18 cellular contexts compared by ENCODE assay signal in the genomic region with DNA sequence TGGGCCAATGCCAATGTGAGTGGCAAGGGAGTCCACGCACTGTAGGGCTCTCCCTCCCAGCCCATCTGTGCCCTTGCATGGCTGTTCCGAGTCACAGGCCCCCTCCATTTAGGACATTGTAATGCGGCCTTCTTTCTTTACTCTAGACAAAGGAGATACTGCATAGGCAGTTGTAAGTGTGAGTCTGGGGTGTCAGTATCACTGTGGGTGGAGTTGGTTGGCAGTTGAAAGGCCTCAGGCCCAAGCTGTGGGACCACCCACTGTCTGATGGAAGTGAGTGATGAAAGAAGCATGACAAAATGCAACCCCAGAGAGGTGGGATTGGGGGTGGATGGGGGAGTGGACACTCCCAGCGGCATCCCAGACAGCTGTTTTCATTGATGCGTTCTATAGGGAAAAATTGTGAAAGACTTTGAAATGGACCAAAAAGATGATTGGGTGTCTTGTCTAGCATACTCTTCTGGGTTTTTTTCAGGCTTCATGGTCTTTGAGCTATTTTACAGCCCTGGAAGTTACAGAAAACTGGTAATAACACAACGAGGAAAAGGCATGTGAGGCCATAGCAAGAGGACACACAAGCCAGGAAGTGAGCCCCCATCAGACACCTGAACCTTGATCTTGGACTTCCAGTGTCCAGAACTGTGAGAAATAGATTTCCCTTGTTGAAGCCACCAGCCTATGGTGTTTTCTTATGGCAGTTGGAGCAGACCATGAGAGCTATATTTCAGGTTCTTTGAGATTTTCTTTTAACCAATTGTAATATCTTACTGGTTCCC.
"Had no signal": no experiment of that assay in that cellular context is flagged by ENCODE, and none has a peak within 500 bp of the region (broad histone marks: within the 10 kb centered on the region; RNA-seq: fewer than 3 reads in every experiment).

No MANE protein-coding gene starts in this region.

- DNase-seq: activated CD4-positive, alpha-beta T cell treated with anti-CD3 and anti-CD28 coated beads for 36 hours; activated CD8-positive, alpha-beta memory T cell treated with anti-CD3 and anti-CD28 coated beads, Interleukin-2, amount 10 ng/mL, durations not matched to agents 7 days and 5 days; activated T-cell treated with anti-CD3 and anti-CD28 coated beads, Interleukin-2, amount 50 U/mL, for 1 hour; cerebellar nuclear complex; dermis blood vessel endothelial cell; endodermal cell; left cardiac atrium; lower lobe of right lung; nephron progenitor cell; psoas muscle; sigmoid colon; spleen; stimulated activated naive CD8-positive, alpha-beta T cell treated with anti-CD3 and anti-CD28 coated beads, Interleukin-15, amount 100 ng/mL, for 72 hours; upper lobe of right lung had no signal

- H3K27ac ChIP-seq: lower lobe of right lung, psoas muscle, sigmoid colon, thoracic aorta, upper lobe of right lung had no signal

- H3K4me1 ChIP-seq: psoas muscle, sigmoid colon had no signal

- H3K4me1 Mint-ChIP-seq: activated naive CD4-positive, alpha-beta T cell treated with anti-CD3 and anti-CD28 coated beads, Interleukin-2, amount 50 U/mL, for 24 hours; stimulated activated naive CD8-positive, alpha-beta T cell treated with anti-CD3 and anti-CD28 coated beads, Interleukin-15, amount 100 ng/mL, for 72 hours had no signal

- H3K27me3 Mint-ChIP-seq: activated CD4-positive, alpha-beta memory T cell treated with anti-CD3 and anti-CD28 coated beads for 36 hours; activated naive CD4-positive, alpha-beta T cell treated with anti-CD3 and anti-CD28 coated beads, Interleukin-2, amount 50 U/mL, for 24 hours had no signal

- H3K27ac Mint-ChIP-seq: activated CD4-positive, alpha-beta T cell treated with anti-CD3 and anti-CD28 coated beads for 36 hours; activated CD8-positive, alpha-beta memory T cell treated with anti-CD3 and anti-CD28 coated beads, Interleukin-2, amount 10 ng/mL, durations not matched to agents 7 days and 5 days; activated naive CD4-positive, alpha-beta T cell treated with anti-CD3 and anti-CD28 coated beads, Interleukin-2, amount 50 U/mL, for 24 hours; endodermal cell; mesothelial cell of epicardium; nephron progenitor cell; stimulated activated naive CD8-positive, alpha-beta T cell treated with anti-CD3 and anti-CD28 coated beads, Interleukin-15, amount 100 ng/mL, for 72 hours had no signal

- H3K36me3 ChIP-seq: lower lobe of right lung, sigmoid colon, spleen, thoracic aorta, upper lobe of right lung had no signal

- H3K4me3 Mint-ChIP-seq: activated CD4-positive, alpha-beta memory T cell treated with anti-CD3 and anti-CD28 coated beads for 36 hours; activated CD4-positive, alpha-beta T cell treated with anti-CD3 and anti-CD28 coated beads for 36 hours; activated CD8-positive, alpha-beta memory T cell treated with anti-CD3 and anti-CD28 coated beads, Interleukin-2, amount 10 ng/mL, durations not matched to agents 7 days and 5 days; activated naive CD4-positive, alpha-beta T cell treated with anti-CD3 and anti-CD28 coated beads, Interleukin-2, amount 50 U/mL, for 24 hours; endodermal cell; mesothelial cell of epicardium; nephron progenitor cell; stimulated activated naive CD8-positive, alpha-beta T cell treated with anti-CD3 and anti-CD28 coated beads, Interleukin-15, amount 100 ng/mL, for 72 hours had no signal

- H3K9me3 ChIP-seq: lower lobe of right lung, psoas muscle, sigmoid colon, spleen, thoracic aorta, upper lobe of right lung had no signal

- H3K36me3 Mint-ChIP-seq: activated CD4-positive, alpha-beta memory T cell treated with anti-CD3 and anti-CD28 coated beads for 36 hours; activated CD8-positive, alpha-beta memory T cell treated with anti-CD3 and anti-CD28 coated beads, Interleukin-2, amount 10 ng/mL, durations not matched to agents 7 days and 5 days; activated naive CD4-positive, alpha-beta T cell treated with anti-CD3 and anti-CD28 coated beads, Interleukin-2, amount 50 U/mL, for 24 hours; mesothelial cell of epicardium had no signal

- H3K27me3 ChIP-seq: sigmoid colon, upper lobe of right lung had no signal

- H3K9me3 Mint-ChIP-seq: activated CD4-positive, alpha-beta memory T cell treated with anti-CD3 and anti-CD28 coated beads for 36 hours; activated naive CD4-positive, alpha-beta T cell treated with anti-CD3 and anti-CD28 coated beads, Interleukin-2, amount 50 U/mL, for 24 hours; endodermal cell; mesothelial cell of epicardium; nephron progenitor cell; stimulated activated naive CD8-positive, alpha-beta T cell treated with anti-CD3 and anti-CD28 coated beads, Interleukin-15, amount 100 ng/mL, for 72 hours had no signal

- ATAC-seq: activated CD8-positive, alpha-beta memory T cell treated with anti-CD3 and anti-CD28 coated beads, Interleukin-2, amount 10 ng/mL, durations not matched to agents 7 days and 5 days; left cardiac atrium; lower lobe of right lung; psoas muscle; stimulated activated naive CD8-positive, alpha-beta T cell treated with anti-CD3 and anti-CD28 coated beads, Interleukin-15, amount 100 ng/mL, for 72 hours; upper lobe of right lung had no signal

- H3K4me3 ChIP-seq: lower lobe of right lung, psoas muscle, sigmoid colon, spleen, thoracic aorta, upper lobe of right lung had no signal
